In the genomic region with DNA sequence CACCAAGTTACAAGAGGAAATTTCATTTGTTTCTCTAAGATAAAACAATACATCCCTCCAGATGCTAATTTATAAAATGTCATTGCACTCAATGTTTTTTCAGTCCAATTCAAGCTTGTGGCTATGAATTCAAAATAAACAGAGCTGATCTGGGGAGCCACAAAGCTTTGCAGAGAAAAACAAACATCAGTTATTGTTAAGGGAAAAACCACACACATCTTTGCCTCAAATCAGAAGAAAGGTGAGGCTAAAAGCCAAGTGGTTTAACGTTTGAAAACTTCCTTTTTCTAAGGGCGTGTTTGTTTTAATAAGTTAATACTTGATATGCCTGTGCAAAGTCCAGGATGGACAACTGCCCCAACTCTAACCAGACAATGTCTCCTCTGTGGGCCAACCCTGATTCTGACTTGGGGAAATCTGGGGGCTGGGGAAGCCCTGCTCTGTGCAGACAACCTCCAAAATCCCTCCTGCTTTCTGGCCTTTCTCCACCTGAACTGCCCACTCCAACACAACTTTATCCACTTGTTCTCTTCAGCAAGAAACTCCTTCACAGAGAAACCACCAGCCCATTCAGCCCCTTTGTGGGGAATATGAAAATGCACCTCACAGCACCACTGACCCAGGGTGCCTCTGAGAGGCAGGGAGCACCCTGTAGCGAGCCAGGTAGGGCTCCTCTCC, we compare ENCODE assay signal across 8 cellular contexts. TPM values are rescaled to one million over a fixed set of nuclear protein-coding genes. Genes with fewer than 3 reads are reported as not detected.
DNase-seq lines count a peak whose midpoint lies in the region; ATAC-seq lines count a peak whose summit lies in the region.

No MANE protein-coding gene starts in this region.

- H3K27me3 ChIP-seq in naive thymus-derived CD4-positive, alpha-beta T cell (ENCODE audit: control insufficient read depth in 2 of 2, insufficient read depth in 2 of 2, low read length in 2 of 2) = no peaks in the 10 kb centered on the region
- no peaks in the 10 kb centered on the region for H3K27me3 ChIP-seq in effector memory CD4-positive, alpha-beta T cell (replicated peaks; ENCODE audit: control insufficient read depth, insufficient read depth, low read length, poor library complexity, severe bottlenecking)

- intact Hi-C loops in activated T-helper 1 cell treated with anti-CD3 and anti-CD28 coated beads, Interleukin-12 subunit alpha, Interleukin-12 subunit beta, Interleukin-2, Interleukin-4 antibody, amounts not matched to agents 30 ng/mL and 10 ng/mL and 1 ng/mL, durations not matched to agents 14 hours and 24 hours and 36 hours (cut with micrococcal nuclease) = no loop called here
- intact Hi-C loops in naive thymus-derived CD4-positive, alpha-beta T cell (cut with micrococcal nuclease) = loop anchor here in 1 of 2 donors (1.0 to 2.0 kb wide), 2 partner anchors 45 to 55 kb away; a partner anchor contains a TSS

- DNase-seq in activated T-helper 1 cell treated with anti-CD3 and anti-CD28 coated beads, Interleukin-12 subunit alpha, Interleukin-12 subunit beta, Interleukin-2, Interleukin-4 antibody, amounts not matched to agents 30 ng/mL and 10 ng/mL and 1 ng/mL, durations not matched to agents 14 hours and 24 hours and 36 hours (ENCODE audit: low spot score) = no peak
- no peak for DNase-seq in naive thymus-derived CD4-positive, alpha-beta T cell
- no peak for DNase-seq in germinal center (ENCODE audit: low spot score)
- DNase-seq in effector memory CD4-positive, alpha-beta T cell = no peak
- no peak for DNase-seq in medulla oblongata (ENCODE audit: extremely low spot score)

- no peaks in the 10 kb centered on the region for H3K27me3 Mint-ChIP-seq in activated T-helper 1 cell treated with anti-CD3 and anti-CD28 coated beads, Interleukin-12 subunit alpha, Interleukin-12 subunit beta, Interleukin-2, Interleukin-4 antibody, amounts not matched to agents 30 ng/mL and 10 ng/mL and 1 ng/mL, durations not matched to agents 14 hours and 24 hours and 36 hours (ENCODE audit: insufficient read depth)
- H3K27me3 Mint-ChIP-seq in naive thymus-derived CD4-positive, alpha-beta T cell = peaks cover 0 to 6% (median 4%) of the 10 kb centered on the region in 5 donors

- no peak overlapping the region for H3K27ac ChIP-seq in naive thymus-derived CD4-positive, alpha-beta T cell (ENCODE audit: low read depth, low read length)
- no peak overlapping the region for H3K27ac ChIP-seq in effector memory CD4-positive, alpha-beta T cell (ENCODE audit: insufficient read depth, low read length, poor library complexity, severe bottlenecking)

- no peaks in the 10 kb centered on the region for H3K36me3 Mint-ChIP-seq in activated T-helper 1 cell treated with anti-CD3 and anti-CD28 coated beads, Interleukin-12 subunit alpha, Interleukin-12 subunit beta, Interleukin-2, Interleukin-4 antibody, amounts not matched to agents 30 ng/mL and 10 ng/mL and 1 ng/mL, durations not matched to agents 14 hours and 24 hours and 36 hours (ENCODE audit: low read depth)
- H3K36me3 Mint-ChIP-seq in naive thymus-derived CD4-positive, alpha-beta T cell = peaks cover 0 to 13% (median 0%) of the 10 kb centered on the region in 5 donors

- no peaks in the 10 kb centered on the region for H3K9me3 Mint-ChIP-seq in activated T-helper 1 cell treated with anti-CD3 and anti-CD28 coated beads, Interleukin-12 subunit alpha, Interleukin-12 subunit beta, Interleukin-2, Interleukin-4 antibody, amounts not matched to agents 30 ng/mL and 10 ng/mL and 1 ng/mL, durations not matched to agents 14 hours and 24 hours and 36 hours
- peaks cover 0 to 4% (median 0%) of the 10 kb centered on the region in 11 donors for H3K9me3 Mint-ChIP-seq in naive thymus-derived CD4-positive, alpha-beta T cell

- peaks cover 52% of the 10 kb centered on the region for H3K4me1 Mint-ChIP-seq in activated T-helper 1 cell treated with anti-CD3 and anti-CD28 coated beads, Interleukin-12 subunit alpha, Interleukin-12 subunit beta, Interleukin-2, Interleukin-4 antibody, amounts not matched to agents 30 ng/mL and 10 ng/mL and 1 ng/mL, durations not matched to agents 14 hours and 24 hours and 36 hours (ENCODE audit: low read depth)
- peaks cover 0 to 61% (median 7%) of the 10 kb centered on the region in 7 donors for H3K4me1 Mint-ChIP-seq in naive thymus-derived CD4-positive, alpha-beta T cell

- no peaks in the 10 kb centered on the region for H3K4me1 ChIP-seq in naive thymus-derived CD4-positive, alpha-beta T cell (ENCODE audit: control insufficient read depth in 2 of 2, insufficient read depth in 2 of 2, low read length in 2 of 2)
- H3K4me1 ChIP-seq in effector memory CD4-positive, alpha-beta T cell (ENCODE audit: control insufficient read depth, insufficient read depth, low read length, poor library complexity, severe bottlenecking) = no peaks in the 10 kb centered on the region

- H3K36me3 ChIP-seq in naive thymus-derived CD4-positive, alpha-beta T cell (ENCODE audit: control insufficient read depth in 2 of 3, insufficient read depth in 3 of 3, low read length in 3 of 3) = no peaks in the 10 kb centered on the region
- H3K36me3 ChIP-seq in effector memory CD4-positive, alpha-beta T cell (ENCODE audit: control insufficient read depth, insufficient read depth, low read length) = no peaks in the 10 kb centered on the region

- no peaks in the 10 kb centered on the region for H3K9me3 ChIP-seq in naive thymus-derived CD4-positive, alpha-beta T cell (ENCODE audit: control insufficient read depth in 2 of 3, low read length in 3 of 3)
- no peaks in the 10 kb centered on the region for H3K9me3 ChIP-seq in effector memory CD4-positive, alpha-beta T cell (ENCODE audit: control insufficient read depth, low read length)

- peak overlapping the region; percentile 70 for H3K27ac Mint-ChIP-seq in activated T-helper 1 cell treated with anti-CD3 and anti-CD28 coated beads, Interleukin-12 subunit alpha, Interleukin-12 subunit beta, Interleukin-2, Interleukin-4 antibody, amounts not matched to agents 30 ng/mL and 10 ng/mL and 1 ng/mL, durations not matched to agents 14 hours and 24 hours and 36 hours
- peak overlapping the region in 5 of 9 donors; percentile 24 to 83 (median 67) for H3K27ac Mint-ChIP-seq in naive thymus-derived CD4-positive, alpha-beta T cell

- POLR2A ChIA-PET in naive thymus-derived CD4-positive, alpha-beta T cell (lab: Charles Lee) = interaction anchor here (0.6 kb wide), 1 partner anchor 112 kb away, joined by 3 read pairs; no protein-coding TSS in a partner anchor

- ATAC-seq in GM18511 (IDR thresholded peaks at IDR 0.05; ENCODE audit: unreplicated experiment) (peak; percentile 75), HG02798 (IDR thresholded peaks at IDR 0.05; ENCODE audit: poor library complexity, unreplicated experiment) (peak; percentile 65), HG03280 (IDR thresholded peaks at IDR 0.05; ENCODE audit: unreplicated experiment) (no peak)
- no peak for ATAC-seq in naive thymus-derived CD4-positive, alpha-beta T cell

- peak overlapping the region; percentile 40 for H3K4me3 Mint-ChIP-seq in activated T-helper 1 cell treated with anti-CD3 and anti-CD28 coated beads, Interleukin-12 subunit alpha, Interleukin-12 subunit beta, Interleukin-2, Interleukin-4 antibody, amounts not matched to agents 30 ng/mL and 10 ng/mL and 1 ng/mL, durations not matched to agents 14 hours and 24 hours and 36 hours
- peak overlapping the region in 1 of 10 donors; percentile 68 for H3K4me3 Mint-ChIP-seq in naive thymus-derived CD4-positive, alpha-beta T cell

- no peak overlapping the region for H3K4me3 ChIP-seq in naive thymus-derived CD4-positive, alpha-beta T cell (ENCODE audit: low read length)
- no peak overlapping the region for H3K4me3 ChIP-seq in effector memory CD4-positive, alpha-beta T cell (ENCODE audit: insufficient read depth, low read depth, low read length, poor library complexity, severe bottlenecking)

- CTCF ChIA-PET in naive thymus-derived CD4-positive, alpha-beta T cell (lab: Charles Lee) = no interaction called here

RNA-seq across cellular contexts. Expression of a gene that starts 44.6 kb away (rescaled TPM):
- 12.5 and 15.2 TPM in 2 replicates for total RNA-seq in activated T-helper 1 cell treated with anti-CD3 and anti-CD28 coated beads, Interleukin-12 subunit alpha, Interleukin-12 subunit beta, Interleukin-2, Interleukin-4 antibody, amounts not matched to agents 30 ng/mL and 10 ng/mL and 1 ng/mL, durations not matched to agents 14 hours and 24 hours and 36 hours
- total RNA-seq in naive thymus-derived CD4-positive, alpha-beta T cell = 10 to 100 TPM in 1 of 5 experiments, 1 to 10 TPM in 4; 1.5 to 29.3 (median 2.8) TPM
- 10 to 100 TPM in 1 of 2 donors, 1 to 10 TPM in 1; 5.3 to 15.7 TPM for polyA plus RNA-seq in naive thymus-derived CD4-positive, alpha-beta T cell

Comparison
In these comparisons a context has a peak if more than half of its experiments do, and no peak if none do; other contexts are left out.
1. ATAC-seq: peak in GM18511 (single experiment) and HG02798 (single experiment); none in naive thymus-derived CD4-positive, alpha-beta T cell (single experiment) and HG03280 (single experiment).